Comparison of ENCODE assay signal across 15 cellular contexts in genomic region chr3:69219101-69219708, GRCh38.
"Had no signal": no experiment of that assay in that cellular context is flagged by ENCODE, and none has a peak within 500 bp of the region (broad histone marks: within the 10 kb centered on the region; RNA-seq: fewer than 3 reads in every experiment).

No MANE protein-coding gene starts in this region.

- H3K4me3 Mint-ChIP-seq: naive B cell had no signal

- H3K9me3 ChIP-seq: right atrium auricular region, SJSA1 had no signal

- H3K27me3 ChIP-seq: right atrium auricular region, SJSA1 had no signal

- H3K4me3 ChIP-seq: lung, right atrium auricular region, SJSA1 had no signal

- DNase-seq: activated CD4-positive, alpha-beta T cell treated with anti-CD3 and anti-CD28 coated beads for 48 hours; activated naive CD4-positive, alpha-beta T cell; activated T-cell treated with anti-CD3 and anti-CD28 coated beads, Interleukin-2, amount 50 U/mL, for 48 hours; cortex of kidney; effector memory CD4-positive, alpha-beta T cell; hypothalamus; left cardiac atrium; naive B cell; posterior cingulate gyrus; small intestine; trophoblast cell had no signal

- H3K36me3 ChIP-seq: SJSA1 had no signal

- H3K36me3 Mint-ChIP-seq: naive B cell had no signal

- H3K4me1 ChIP-seq: right atrium auricular region, SJSA1 had no signal

- H3K27me3 Mint-ChIP-seq: naive B cell had no signal

- H3K27ac ChIP-seq: right atrium auricular region, SJSA1, VCaP had no signal

- H3K27ac Mint-ChIP-seq: naive B cell had no signal

- ATAC-seq: left cardiac atrium had no signal

- H3K4me1 Mint-ChIP-seq: naive B cell had no signal
